8 cellular contexts compared by ENCODE assay signal in genomic region chr2:119759451-119760236, GRCh38. TPM values are rescaled to one million over a fixed set of nuclear protein-coding genes. Genes with fewer than 3 reads are reported as not detected.
DNase-seq lines count a peak whose midpoint lies in the region; ATAC-seq and TF ChIP-seq lines count a peak whose summit lies in the region.

A gene with protein sequence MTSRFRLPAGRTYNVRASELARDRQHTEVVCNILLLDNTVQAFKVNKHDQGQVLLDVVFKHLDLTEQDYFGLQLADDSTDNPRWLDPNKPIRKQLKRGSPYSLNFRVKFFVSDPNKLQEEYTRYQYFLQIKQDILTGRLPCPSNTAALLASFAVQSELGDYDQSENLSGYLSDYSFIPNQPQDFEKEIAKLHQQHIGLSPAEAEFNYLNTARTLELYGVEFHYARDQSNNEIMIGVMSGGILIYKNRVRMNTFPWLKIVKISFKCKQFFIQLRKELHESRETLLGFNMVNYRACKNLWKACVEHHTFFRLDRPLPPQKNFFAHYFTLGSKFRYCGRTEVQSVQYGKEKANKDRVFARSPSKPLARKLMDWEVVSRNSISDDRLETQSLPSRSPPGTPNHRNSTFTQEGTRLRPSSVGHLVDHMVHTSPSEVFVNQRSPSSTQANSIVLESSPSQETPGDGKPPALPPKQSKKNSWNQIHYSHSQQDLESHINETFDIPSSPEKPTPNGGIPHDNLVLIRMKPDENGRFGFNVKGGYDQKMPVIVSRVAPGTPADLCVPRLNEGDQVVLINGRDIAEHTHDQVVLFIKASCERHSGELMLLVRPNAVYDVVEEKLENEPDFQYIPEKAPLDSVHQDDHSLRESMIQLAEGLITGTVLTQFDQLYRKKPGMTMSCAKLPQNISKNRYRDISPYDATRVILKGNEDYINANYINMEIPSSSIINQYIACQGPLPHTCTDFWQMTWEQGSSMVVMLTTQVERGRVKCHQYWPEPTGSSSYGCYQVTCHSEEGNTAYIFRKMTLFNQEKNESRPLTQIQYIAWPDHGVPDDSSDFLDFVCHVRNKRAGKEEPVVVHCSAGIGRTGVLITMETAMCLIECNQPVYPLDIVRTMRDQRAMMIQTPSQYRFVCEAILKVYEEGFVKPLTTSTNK (plus strand): TSS chr2:119759922. CDS start chr2:119809854, 49,932 bp downstream.

- H2AFZ ChIP-seq in DND-41 (ENCODE audit: low read depth, low read length) (peak within 1 kb of the TSS; percentile 88), GM23248 (peak within 1 kb of the TSS; percentile 96)

- in situ Hi-C loops in GM23248 (cut with MboI), result no loop called here

- H3K36me3 ChIP-seq in DND-41 (ENCODE audit: insufficient read depth, low read length) (no peaks in the 10 kb centered on the region; the same call in 1 of the 2 replicates), GM23248 (ENCODE audit: low read depth) (no peaks in the 10 kb centered on the region), esophagus squamous epithelium (no peaks in the 10 kb centered on the region)

- peak; percentile 95 for ATAC-seq in DND-41 (ENCODE audit: insufficient read depth, low read depth)

- H3K9ac ChIP-seq in DND-41 (ENCODE audit: low read depth, low read length) (peak within 1 kb of the TSS; percentile 92), GM23248 (peak within 1 kb of the TSS; percentile 89)

- H4K20me1 ChIP-seq in DND-41 (ENCODE audit: insufficient read depth, low read length), result no peaks in the 10 kb centered on the region; the same call in 1 of the 2 replicates
- no peaks in the 10 kb centered on the region for H4K20me1 ChIP-seq in GM23248 (ENCODE audit: insufficient read depth)

- WGBS in GM23248 (ENCODE audit: low coverage in 1 of 2, low lambda C conversion rate in 2 of 2, missing lambda C conversion rate in 2 of 2), 2 experiments, result 1% methylated on average over 53 to 59 of the region's 59 CpGs
- WGBS in esophagus squamous epithelium, 2 donors, result 0 to 1% methylated on average over 24 to 30 of the region's 59 CpGs

- TF ChIP-seq CTCF in DND-41 (IDR thresholded peaks at IDR 0.05; ENCODE audit: borderline replicate concordance, extremely low read depth, low read length, poor library complexity, severe bottlenecking), result no peak
- peak in 1 of 6 experiments; percentile 26 for TF ChIP-seq CTCF in esophagus squamous epithelium (IDR thresholded peaks at IDR 0.05)

- peak within 1 kb of the TSS; percentile 72 for H3K4me2 ChIP-seq in DND-41 (ENCODE audit: insufficient read depth, low read length)
- H3K4me2 ChIP-seq in GM23248 (ENCODE audit: unreplicated experiment), result peak within 1 kb of the TSS; percentile 95

- TF ChIP-seq POLR2A in esophagus squamous epithelium (IDR thresholded peaks at IDR 0.05), result peak in 3 of 4 donors; percentile 71 to 91 (median 89)

- H3K27ac Mint-ChIP-seq in activated T-helper 1 cell treated with anti-CD3 and anti-CD28 coated beads, Interleukin-12 subunit alpha, Interleukin-12 subunit beta, Interleukin-2, Interleukin-4 antibody, amounts not matched to agents 30 ng/mL and 10 ng/mL and 1 ng/mL, durations not matched to agents 14 hours and 24 hours and 36 hours, result peak within 1 kb of the TSS; percentile 94

- peak within 1 kb of the TSS; percentile 90 for H3K4me3 Mint-ChIP-seq in activated T-helper 1 cell treated with anti-CD3 and anti-CD28 coated beads, Interleukin-12 subunit alpha, Interleukin-12 subunit beta, Interleukin-2, Interleukin-4 antibody, amounts not matched to agents 30 ng/mL and 10 ng/mL and 1 ng/mL, durations not matched to agents 14 hours and 24 hours and 36 hours

- intact Hi-C loops in activated T-helper 1 cell treated with anti-CD3 and anti-CD28 coated beads, Interleukin-12 subunit alpha, Interleukin-12 subunit beta, Interleukin-2, Interleukin-4 antibody, amounts not matched to agents 30 ng/mL and 10 ng/mL and 1 ng/mL, durations not matched to agents 14 hours and 24 hours and 36 hours (cut with micrococcal nuclease), result loop anchor here (1.0 to 10.0 kb wide), 14 partner anchors 55 to 1945 kb away; partner anchors contain the start of genes C2orf76, DBI, DDX18 and EPB41L5
- intact Hi-C loops in esophagus squamous epithelium (cut with DNase I), result no loop called here

- H3K27me3 ChIP-seq in DND-41 (ENCODE audit: insufficient read depth, low read length, poor library complexity) (no peaks in the 10 kb centered on the region), GM23248 (replicated peaks; ENCODE audit: insufficient read depth) (no peaks in the 10 kb centered on the region), esophagus squamous epithelium (no peaks in the 10 kb centered on the region)

- H3K4me3 ChIP-seq in DND-41 (ENCODE audit: low read depth in 1 of 2, low read length in 2 of 2), result peak within 1 kb of the TSS; percentile 96 to 97
- peak within 1 kb of the TSS; percentile 96 for H3K4me3 ChIP-seq in GM23248
- H3K4me3 ChIP-seq in esophagus squamous epithelium, result peak within 1 kb of the TSS; percentile 78 to 96 (median 92)

- peak; percentile 98 for DNase-seq in DND-41
- DNase-seq in GM23248, result peak; percentile 99
- DNase-seq in Kasumi-1 (lab: John Stamatoyannopoulos, UW), result peak; percentile 98
- peak; percentile 98 for DNase-seq in RPMI7951 (ENCODE audit: low read depth)
- DNase-seq in activated T-helper 1 cell treated with anti-CD3 and anti-CD28 coated beads, Interleukin-12 subunit alpha, Interleukin-12 subunit beta, Interleukin-2, Interleukin-4 antibody, amounts not matched to agents 30 ng/mL and 10 ng/mL and 1 ng/mL, durations not matched to agents 14 hours and 24 hours and 36 hours (ENCODE audit: low spot score), result peak; percentile 95
- peak; percentile 84 for DNase-seq in esophagus squamous epithelium (lab: John Stamatoyannopoulos, UW)
- peak; percentile 98 for DNase-seq in myocyte (ENCODE audit: low read depth)
- DNase-seq in stimulated activated CD8-positive, alpha-beta memory T cell treated with anti-CD3 and anti-CD28 coated beads, Interleukin-7, amount 100 ng/mL, for 48 hours (ENCODE audit: extremely low read depth in 1 of 2, low read depth in 1 of 2), result peak; percentile 94 to 95

- no peaks in the 10 kb centered on the region for H3K36me3 Mint-ChIP-seq in activated T-helper 1 cell treated with anti-CD3 and anti-CD28 coated beads, Interleukin-12 subunit alpha, Interleukin-12 subunit beta, Interleukin-2, Interleukin-4 antibody, amounts not matched to agents 30 ng/mL and 10 ng/mL and 1 ng/mL, durations not matched to agents 14 hours and 24 hours and 36 hours (ENCODE audit: low read depth)

- H3K9me2 ChIP-seq in GM23248 (ENCODE audit: insufficient read depth), result no peaks in the 10 kb centered on the region

- peaks cover 53% of the 10 kb centered on the region for H3K4me1 Mint-ChIP-seq in activated T-helper 1 cell treated with anti-CD3 and anti-CD28 coated beads, Interleukin-12 subunit alpha, Interleukin-12 subunit beta, Interleukin-2, Interleukin-4 antibody, amounts not matched to agents 30 ng/mL and 10 ng/mL and 1 ng/mL, durations not matched to agents 14 hours and 24 hours and 36 hours (ENCODE audit: low read depth)

- H3K27me3 Mint-ChIP-seq in activated T-helper 1 cell treated with anti-CD3 and anti-CD28 coated beads, Interleukin-12 subunit alpha, Interleukin-12 subunit beta, Interleukin-2, Interleukin-4 antibody, amounts not matched to agents 30 ng/mL and 10 ng/mL and 1 ng/mL, durations not matched to agents 14 hours and 24 hours and 36 hours (ENCODE audit: insufficient read depth), result peaks cover 3% of the 10 kb centered on the region

- H3K79me2 ChIP-seq in DND-41 (ENCODE audit: insufficient read depth, low read length) (peaks cover 46% of the 10 kb centered on the region), GM23248 (ENCODE audit: insufficient read depth) (peaks cover 41% of the 10 kb centered on the region)

- H3F3A ChIP-seq in GM23248 (ENCODE audit: insufficient read depth), result peaks cover 32% of the 10 kb centered on the region

- H3K4me1 ChIP-seq in DND-41 (ENCODE audit: insufficient read depth, low read length) (peaks cover 49% of the 10 kb centered on the region), GM23248 (ENCODE audit: insufficient read depth) (peaks cover 29% of the 10 kb centered on the region), esophagus squamous epithelium (peaks cover 11 to 58% (median 14%) of the 10 kb centered on the region in 3 donors)

- H3K9me3 ChIP-seq in DND-41 (ENCODE audit: insufficient read depth, low read length, severe bottlenecking) (no peaks in the 10 kb centered on the region), GM23248 (ENCODE audit: low read depth) (no peaks in the 10 kb centered on the region), esophagus squamous epithelium (no peaks in the 10 kb centered on the region)

- peak within 1 kb of the TSS; percentile 93 for H3K27ac ChIP-seq in DND-41 (ENCODE audit: low read length)
- peak within 1 kb of the TSS; percentile 74 for H3K27ac ChIP-seq in GM23248
- H3K27ac ChIP-seq in esophagus squamous epithelium, result peak within 1 kb of the TSS; percentile 93 to 97 (median 96)

- H3K9me3 Mint-ChIP-seq in activated T-helper 1 cell treated with anti-CD3 and anti-CD28 coated beads, Interleukin-12 subunit alpha, Interleukin-12 subunit beta, Interleukin-2, Interleukin-4 antibody, amounts not matched to agents 30 ng/mL and 10 ng/mL and 1 ng/mL, durations not matched to agents 14 hours and 24 hours and 36 hours, result no peaks in the 10 kb centered on the region

RNA-seq across cellular contexts. Expression of the gene that starts here (rescaled TPM):
- 24.3 and 29.7 TPM in 2 replicates for total RNA-seq in GM23248 (2014; rRNA removed; shearing (Covaris generic))
- 19.8 and 21.5 TPM in 2 replicates for polyA plus RNA-seq in GM23248 (2016; fragmentation: Nextera tagmentation; extraction: Ambion mirVana)
- 19.2 and 21.1 TPM in 2 replicates for total RNA-seq in RPMI7951 (2014; rRNA removed; shearing (Covaris generic))
- total RNA-seq in activated T-helper 1 cell treated with anti-CD3 and anti-CD28 coated beads, Interleukin-12 subunit alpha, Interleukin-12 subunit beta, Interleukin-2, Interleukin-4 antibody, amounts not matched to agents 30 ng/mL and 10 ng/mL and 1 ng/mL, durations not matched to agents 14 hours and 24 hours and 36 hours, result 24.5 and 28.3 TPM in 2 replicates
- total RNA-seq in esophagus squamous epithelium, result 10 to 100 TPM in 3 of 4 donors, 1 to 10 TPM in 1; 9.6 to 30.1 (median 18.4) TPM
- 24.8 and 29.2 TPM in 2 replicates for total RNA-seq in myocyte
- 5.9 TPM for polyA plus RNA-seq in myocyte (2012)

Comparison
In these comparisons a context has a peak if more than half of its experiments do, and no peak if none do; other contexts are left out.
1. Peak in every context shown above with its lines: DNase-seq, ATAC-seq, H3K4me3 ChIP-seq and H3K27ac ChIP-seq.